8 cellular contexts compared by ENCODE assay signal in genomic region chr10:124417846-124418725, GRCh38. TPM values are rescaled to one million over a fixed set of nuclear protein-coding genes. Genes with fewer than 3 reads are reported as not detected.
DNase-seq lines count a peak whose midpoint lies in the region; ATAC-seq and TF ChIP-seq lines count a peak whose summit lies in the region.

No MANE protein-coding gene starts in this region.

- TF ChIP-seq EP300 in transverse colon (IDR thresholded peaks at IDR 0.05; ENCODE audit: low read depth): no peak

- ATAC-seq in GM19351 (IDR thresholded peaks at IDR 0.05; ENCODE audit: unreplicated experiment) (peak; percentile 17), HG03469 (IDR thresholded peaks at IDR 0.05; ENCODE audit: unreplicated experiment) (peak; percentile 16)

- peaks cover 18% of the 10 kb centered on the region for H3K27me3 Mint-ChIP-seq in osteocyte (ENCODE audit: unreplicated experiment)

- H3K27ac Mint-ChIP-seq in osteocyte (ENCODE audit: unreplicated experiment): peak overlapping the region; percentile 88

- no peak overlapping the region for H3K9ac ChIP-seq in SK-N-MC (ENCODE audit: insufficient read length)

- H3K4me3 ChIP-seq in SK-N-MC: peak overlapping the region; percentile 72
- peak overlapping the region; percentile 78 for H3K4me3 ChIP-seq in cardiac muscle cell
- H3K4me3 ChIP-seq in transverse colon: peak overlapping the region; percentile 76 to 90 (median 82)

- H3K36me3 ChIP-seq in SK-N-MC (ENCODE audit: insufficient read depth, low read length) (no peaks in the 10 kb centered on the region), cardiac muscle cell (no peaks in the 10 kb centered on the region), transverse colon (no peaks in the 10 kb centered on the region)

- H3K4me1 ChIP-seq in cardiac muscle cell (ENCODE audit: low read depth) (peaks cover 3% of the 10 kb centered on the region), transverse colon (peaks cover 0 to 46% (median 33%) of the 10 kb centered on the region in 4 donors)

- 9% methylated on average over 46 of the region's 66 CpGs; no CpG with 5 or more reads in 1 of the 2 donors for WGBS in transverse colon (ENCODE audit: low coverage in 1 of 2), 2 donors

- DNase-seq in AG20443 (ENCODE audit: low spot score) (peak; percentile 85), SK-N-MC (ENCODE audit: low read depth, low spot score) (no peak), cardiac muscle cell (ENCODE audit: low read depth in 1 of 2, low spot score in 1 of 2) (peak; percentile 73 to 74), osteocyte (ENCODE audit: extremely low spot score, unreplicated experiment) (peak; percentile 88), transverse colon (peak; percentile 52)
- peak; percentile 5 for DNase-seq in activated naive CD8-positive, alpha-beta T cell treated with anti-CD3 and anti-CD28 coated beads, Interleukin-2, amount 50 U/mL, for 16 hours (ENCODE audit: low read depth, low spot score)

- intact Hi-C loops in transverse colon (cut with DNase I; ENCODE audit: low total_unique reads): no loop called here

- H3K27ac ChIP-seq in SK-N-MC: no peak overlapping the region
- H3K27ac ChIP-seq in cardiac muscle cell: peak overlapping the region; percentile 61
- peak overlapping the region; percentile 95 to 97 (median 95) for H3K27ac ChIP-seq in transverse colon

- H3K4me3 Mint-ChIP-seq in osteocyte (ENCODE audit: unreplicated experiment): peak overlapping the region; percentile 89

- H3K4me1 Mint-ChIP-seq in osteocyte (ENCODE audit: unreplicated experiment): peaks cover 37% of the 10 kb centered on the region

- TF ChIP-seq CTCF in cardiac muscle cell (IDR thresholded peaks at IDR 0.05; ENCODE audit: low read depth, low read length) (peak; percentile 19), osteocyte (IDR thresholded peaks at IDR 0.05) (peak; percentile 7), transverse colon (IDR thresholded peaks at IDR 0.05) (no peak)

- no peaks in the 10 kb centered on the region for H3K36me3 Mint-ChIP-seq in osteocyte (ENCODE audit: unreplicated experiment)

- no peaks in the 10 kb centered on the region for H3K9me3 ChIP-seq in SK-N-MC (ENCODE audit: low read depth, low read length)
- no peaks in the 10 kb centered on the region for H3K9me3 ChIP-seq in cardiac muscle cell (ENCODE audit: low read depth)
- H3K9me3 ChIP-seq in transverse colon: no peaks in the 10 kb centered on the region

- H3K27me3 ChIP-seq in cardiac muscle cell (peaks cover 20% of the 10 kb centered on the region), transverse colon (no peaks in the 10 kb centered on the region)

- no peaks in the 10 kb centered on the region for H3K9me3 Mint-ChIP-seq in osteocyte (ENCODE audit: unreplicated experiment)

- TF ChIP-seq POLR2A in transverse colon (IDR thresholded peaks at IDR 0.05): no peak

- in situ Hi-C loops in transverse colon (cut with MboI; ENCODE audit: low pct_ligation_motif_present in 1 of 4, low pct_unique_long_range_greater_than_20kb in 1 of 4, low sequenced_read_pairs in 3 of 4): no loop called here

RNA-seq across cellular contexts. Expression of gene OAT, which starts 0.6 kb away (rescaled TPM):
- total RNA-seq in cardiac muscle cell (22.2 and 30.8 TPM in 2 replicates), osteocyte (113 and 122 TPM in 2 replicates), transverse colon (10 to 100 TPM; 22.1 to 89.3 (median 60.9) TPM)
- 46.7 and 80.4 TPM in 2 replicates for polyA plus RNA-seq in cardiac muscle cell

RNA-seq across cellular contexts. Expression of gene NKX1-2, which starts 31.7 kb away (rescaled TPM):
- total RNA-seq in cardiac muscle cell (0.33 TPM in 1 of 2 replicates, not detected in the other), osteocyte (not detected in 2 replicates), transverse colon (not detected)
- not detected in 2 replicates for polyA plus RNA-seq in cardiac muscle cell

RNA-seq across cellular contexts. Expression of gene LHPP, which starts 43.5 kb away (rescaled TPM):
- total RNA-seq in cardiac muscle cell: 18.6 and 40.6 TPM in 2 replicates
- 19.1 and 23.7 TPM in 2 replicates for polyA plus RNA-seq in cardiac muscle cell
- total RNA-seq in osteocyte: 15.8 and 18.8 TPM in 2 replicates
- 100 to 1,000 TPM in 1 of 4 donors, 10 to 100 TPM in 3; 20.3 to 116 (median 22.4) TPM for total RNA-seq in transverse colon

Comparison
In these comparisons a context has a peak if more than half of its experiments do, and no peak if none do; other contexts are left out.
1. CTCF ChIP-seq: peak in cardiac muscle cell (single experiment) and osteocyte (single experiment); none in transverse colon (0 of 5).
2. Peak in every context shown above with its lines, with median percentiles within 50 percentile points of each other: H3K4me3 ChIP-seq.